Comparison of ENCODE assay signal across 1 cellular context in genomic region chr2:215828528-215829184, GRCh38.
A peak's percentile ranks its signal among the peaks of the same experiment; 100 is the strongest.
TF ChIP-seq lines count a peak whose summit lies in the region.

No MANE protein-coding gene starts in this region.

TF ChIP-seq in HepG2, 621 proteins besides CTCF, POLR2A, EP300 and RAD21 (continued from another document and continues in another):
- TF ChIP-seq CSRNP1 (CRISPR knock-in tag; IDR thresholded peaks at IDR 0.05) (no peak), TCF12 (IDR thresholded peaks at IDR 0.05) (no peak), TCF12 (CRISPR knock-in tag; IDR thresholded peaks at IDR 0.05) (no peak), HHEX (CRISPR knock-in tag; IDR thresholded peaks at IDR 0.05) (no peak), SMC3 (IDR thresholded peaks at IDR 0.05; ENCODE audit: low read length) (peak; percentile 93), ZNF333 (CRISPR knock-in tag; IDR thresholded peaks at IDR 0.05; ENCODE audit: borderline replicate concordance) (no peak), NPAS2 (CRISPR knock-in tag; IDR thresholded peaks at IDR 0.05; ENCODE audit: borderline replicate concordance) (no peak), AHDC1 (CRISPR knock-in tag; IDR thresholded peaks at IDR 0.05; ENCODE audit: borderline replicate concordance) (no peak), ZNF512 (CRISPR knock-in tag; IDR thresholded peaks at IDR 0.05) (peak; percentile 77; the same call in 1 of the 2 replicates), ZNF274 (CRISPR knock-in tag; IDR thresholded peaks at IDR 0.05) (no peak), NFATC3 (CRISPR knock-in tag; IDR thresholded peaks at IDR 0.05) (no peak), AKNA (CRISPR knock-in tag; IDR thresholded peaks at IDR 0.05; ENCODE audit: borderline replicate concordance) (no peak), ZNF790 (CRISPR knock-in tag; IDR thresholded peaks at IDR 0.05; ENCODE audit: borderline replicate concordance) (no peak), ZNF639 (CRISPR knock-in tag; conservative IDR thresholded peaks at IDR 0.05) (0 out of 2 replicates have a peak, but pooled peaks have one; percentile 51), TSC22D2 (CRISPR knock-in tag; IDR thresholded peaks at IDR 0.05; ENCODE audit: borderline replicate concordance) (no peak), HDAC6 (IDR thresholded peaks at IDR 0.05; ENCODE audit: low read depth, low read length) (no peak), ZFP36L2 (CRISPR knock-in tag; IDR thresholded peaks at IDR 0.05) (no peak), CEBPZ (IDR thresholded peaks at IDR 0.05; ENCODE audit: low read length) (no peak), NFYB (CRISPR knock-in tag; IDR thresholded peaks at IDR 0.05) (no peak), PLSCR1 (CRISPR knock-in tag; IDR thresholded peaks at IDR 0.05; ENCODE audit: borderline replicate concordance) (no peak), ZBTB26 (CRISPR knock-in tag; IDR thresholded peaks at IDR 0.05; ENCODE audit: borderline replicate concordance) (no peak), KLF6 (CRISPR knock-in tag; IDR thresholded peaks at IDR 0.05) (peak; percentile 76), ZNF574 (CRISPR knock-in tag; IDR thresholded peaks at IDR 0.05) (peak; percentile 26; the same call in 1 of the 2 replicates), GABPB1 (CRISPR knock-in tag; IDR thresholded peaks at IDR 0.05) (peak; percentile 27; the same call in 1 of the 2 replicates), ZNF232 (CRISPR knock-in tag; IDR thresholded peaks at IDR 0.05; ENCODE audit: borderline replicate concordance) (no peak), SALL2 (CRISPR knock-in tag; IDR thresholded peaks at IDR 0.05) (no peak; the same call in 1 of the 2 replicates), NCOA1 (CRISPR knock-in tag; IDR thresholded peaks at IDR 0.05) (no peak), ZSCAN31 (CRISPR knock-in tag; IDR thresholded peaks at IDR 0.05; ENCODE audit: low read depth) (0 out of 2 replicates have a peak, but pooled peaks have one; percentile 10), ZBTB20 (CRISPR knock-in tag; IDR thresholded peaks at IDR 0.05; ENCODE audit: borderline replicate concordance, low read depth) (peak; percentile 47; the same call in 1 of the 2 replicates), TAF15 (IDR thresholded peaks at IDR 0.05; ENCODE audit: low read depth, low read length, poor library complexity, severe bottlenecking) (no peak)
